In genomic region chr2:188326669-188327301, GRCh38 we compare ENCODE assay signal across 15 cellular contexts. TPM values are rescaled to one million over a fixed set of nuclear protein-coding genes. Genes with fewer than 3 reads are reported as not detected.
DNase-seq lines count a peak whose midpoint lies in the region; ATAC-seq, FAIRE-seq and TF ChIP-seq lines count a peak whose summit lies in the region.
"Had no signal": no experiment of that assay in that cellular context is flagged by ENCODE, and none has a peak within 500 bp of the region (broad histone marks: within the 10 kb centered on the region; RNA-seq: fewer than 3 reads in every experiment).

No MANE protein-coding gene starts in this region.

- CTCF ChIA-PET in A549 (lab: Yijun Ruan, JAX), result interaction anchor here (0.8 to 1.1 kb wide), 2 partner anchors 34 to 185 kb away, joined by 3 read pairs; no protein-coding TSS in a partner anchor
- CTCF ChIA-PET in Calu3 (lab: Charles Lee), result no interaction called here

- no peaks in the 10 kb centered on the region for H3K9me3 ChIP-seq in A549
- H3K9me3 ChIP-seq: heart left ventricle, thyroid gland had no signal

- TF ChIP-seq RAD21 in A549 (conservative IDR thresholded peaks at IDR 0.05 in 1 of 2, IDR thresholded peaks at IDR 0.05 in 1 of 2), result no peak

- no peak overlapping the region for H3K9ac ChIP-seq in KMS-11

- intact Hi-C loops in left colon (cut with DNase I, micrococcal nuclease), result no loop called here
- intact Hi-C loops in Calu3 (cut with micrococcal nuclease; ENCODE audit: unreplicated experiment), result no loop called here
- intact Hi-C loops in activated T-helper 1 cell treated with anti-CD3 and anti-CD28 coated beads, Interleukin-12 subunit alpha, Interleukin-12 subunit beta, Interleukin-2, Interleukin-4 antibody, amounts not matched to agents 30 ng/mL and 10 ng/mL and 1 ng/mL, durations not matched to agents 14 hours and 24 hours and 36 hours (cut with micrococcal nuclease), result no loop called here

- H3K4me1 Mint-ChIP-seq in Calu3 (ENCODE audit: low read depth, unreplicated experiment), result peaks cover 19% of the 10 kb centered on the region
- no peaks in the 10 kb centered on the region for H3K4me1 Mint-ChIP-seq in activated T-helper 1 cell treated with anti-CD3 and anti-CD28 coated beads, Interleukin-12 subunit alpha, Interleukin-12 subunit beta, Interleukin-2, Interleukin-4 antibody, amounts not matched to agents 30 ng/mL and 10 ng/mL and 1 ng/mL, durations not matched to agents 14 hours and 24 hours and 36 hours (ENCODE audit: low read depth)
- H3K4me1 Mint-ChIP-seq: memory B cell, T-helper 17 cell had no signal

- POLR2A ChIA-PET in A549 (lab: Yijun Ruan, JAX), result no interaction called here

- no peaks in the 10 kb centered on the region for H3K9me3 Mint-ChIP-seq in Calu3 (ENCODE audit: low read depth, unreplicated experiment)
- no peaks in the 10 kb centered on the region for H3K9me3 Mint-ChIP-seq in activated T-helper 1 cell treated with anti-CD3 and anti-CD28 coated beads, Interleukin-12 subunit alpha, Interleukin-12 subunit beta, Interleukin-2, Interleukin-4 antibody, amounts not matched to agents 30 ng/mL and 10 ng/mL and 1 ng/mL, durations not matched to agents 14 hours and 24 hours and 36 hours
- H3K9me3 Mint-ChIP-seq: activated naive CD4-positive, alpha-beta T cell treated with anti-CD3 and anti-CD28 coated beads, Interleukin-2, amount 50 U/mL, for 72 hours; memory B cell had no signal

- H2AFZ ChIP-seq in KMS-11 (ENCODE audit: low read depth), result no peak overlapping the region

- WGBS in A549 (ENCODE audit: missing lambda C conversion rate), result 80% methylated on average over 4 of the region's 4 CpGs

- no peaks in the 10 kb centered on the region for H3K36me3 ChIP-seq in KMS-11 (ENCODE audit: insufficient read depth)
- H3K36me3 ChIP-seq: heart left ventricle, thyroid gland had no signal

- H3K27me3 ChIP-seq in KMS-11 (ENCODE audit: insufficient read depth, low read depth), result no peaks in the 10 kb centered on the region
- H3K27me3 ChIP-seq: heart left ventricle, thyroid gland had no signal

- H3K27ac ChIP-seq in A549, result peak overlapping the region in 1 of 2 experiments; percentile 47; a peak in 2 of 6 replicates
- H3K27ac ChIP-seq in KMS-11, result peak overlapping the region; percentile 9; the same call in 1 of the 2 replicates
- H3K27ac ChIP-seq: heart left ventricle, thyroid gland had no signal

- H3K4me3 Mint-ChIP-seq in Calu3 (ENCODE audit: low read depth, unreplicated experiment), result no peak overlapping the region
- no peak overlapping the region for H3K4me3 Mint-ChIP-seq in activated T-helper 1 cell treated with anti-CD3 and anti-CD28 coated beads, Interleukin-12 subunit alpha, Interleukin-12 subunit beta, Interleukin-2, Interleukin-4 antibody, amounts not matched to agents 30 ng/mL and 10 ng/mL and 1 ng/mL, durations not matched to agents 14 hours and 24 hours and 36 hours
- H3K4me3 Mint-ChIP-seq: memory B cell, T-helper 17 cell had no signal

- H3K27ac Mint-ChIP-seq in Calu3 (ENCODE audit: unreplicated experiment), result no peak overlapping the region
- H3K27ac Mint-ChIP-seq in activated T-helper 1 cell treated with anti-CD3 and anti-CD28 coated beads, Interleukin-12 subunit alpha, Interleukin-12 subunit beta, Interleukin-2, Interleukin-4 antibody, amounts not matched to agents 30 ng/mL and 10 ng/mL and 1 ng/mL, durations not matched to agents 14 hours and 24 hours and 36 hours, result no peak overlapping the region
- H3K27ac Mint-ChIP-seq: activated naive CD4-positive, alpha-beta T cell treated with anti-CD3 and anti-CD28 coated beads, Interleukin-2, amount 50 U/mL, for 72 hours; memory B cell; T-helper 17 cell had no signal

- H4K20me1 ChIP-seq in KMS-11 (ENCODE audit: insufficient read depth), result no peaks in the 10 kb centered on the region

- H3K4me2 ChIP-seq in A549, result peak overlapping the region; percentile 24
- peak overlapping the region; percentile 27 for H3K4me2 ChIP-seq in KMS-11

- TF ChIP-seq CTCF in A549 (IDR thresholded peaks at IDR 0.05), result no peak
- TF ChIP-seq CTCF in KMS-11 (conservative IDR thresholded peaks at IDR 0.05; ENCODE audit: low read depth, low read length), result no peak
- no peak for TF ChIP-seq CTCF in Calu3 (IDR thresholded peaks at IDR 0.05; ENCODE audit: unreplicated experiment)

- H3K4me3 ChIP-seq in A549, result no peak overlapping the region
- H3K4me3 ChIP-seq in KMS-11 (IDR thresholded peaks at IDR 0.05; ENCODE audit: insufficient read depth, low read depth, low read length), result no peak overlapping the region
- H3K4me3 ChIP-seq: heart left ventricle, thyroid gland had no signal

- no peaks in the 10 kb centered on the region for H3K79me2 ChIP-seq in KMS-11 (ENCODE audit: insufficient read depth, low read depth)

- no peak for TF ChIP-seq EP300 in A549 (IDR thresholded peaks at IDR 0.05)

- H3K36me3 Mint-ChIP-seq in Calu3 (ENCODE audit: insufficient read depth, unreplicated experiment), result no peaks in the 10 kb centered on the region
- no peaks in the 10 kb centered on the region for H3K36me3 Mint-ChIP-seq in activated T-helper 1 cell treated with anti-CD3 and anti-CD28 coated beads, Interleukin-12 subunit alpha, Interleukin-12 subunit beta, Interleukin-2, Interleukin-4 antibody, amounts not matched to agents 30 ng/mL and 10 ng/mL and 1 ng/mL, durations not matched to agents 14 hours and 24 hours and 36 hours (ENCODE audit: low read depth)
- H3K36me3 Mint-ChIP-seq: activated naive CD4-positive, alpha-beta T cell treated with anti-CD3 and anti-CD28 coated beads, Interleukin-2, amount 50 U/mL, for 72 hours; memory B cell had no signal

- no peak for FAIRE-seq in A549 (lab: Jason Lieb, UNC)

- TF ChIP-seq POLR2A in A549 (IDR thresholded peaks at IDR 0.05; ENCODE audit: low read length), result no peak

- DNase-seq in A549 (ENCODE audit: low read depth in 1 of 2, low spot score in 1 of 2) (peak in 1 of 2 experiments; percentile 22), amniotic epithelial cell (ENCODE audit: low read depth) (peak; percentile 71), left colon (no peak), Calu3 (no peak), AG20443 (ENCODE audit: low spot score) (no peak), putamen (ENCODE audit: low spot score) (no peak)
- no peak for DNase-seq in activated T-helper 1 cell treated with anti-CD3 and anti-CD28 coated beads, Interleukin-12 subunit alpha, Interleukin-12 subunit beta, Interleukin-2, Interleukin-4 antibody, amounts not matched to agents 30 ng/mL and 10 ng/mL and 1 ng/mL, durations not matched to agents 14 hours and 24 hours and 36 hours (ENCODE audit: low spot score)
- DNase-seq: activated CD8-positive, alpha-beta memory T cell treated with anti-CD3 and anti-CD28 coated beads for 24 hours; heart left ventricle; NCI-H1048; T-helper 17 cell; thyroid gland had no signal

- ATAC-seq in A549 (peak; percentile 25 to 56; a peak in 1 of 6 replicates), left colon (peak; percentile 51)
- ATAC-seq: activated naive CD4-positive, alpha-beta T cell treated with anti-CD3 and anti-CD28 coated beads, Interleukin-2, amount 50 U/mL, for 72 hours; T-helper 17 cell had no signal

- H3K4me1 ChIP-seq in A549, result peaks cover 57% of the 10 kb centered on the region
- peaks cover 37% of the 10 kb centered on the region for H3K4me1 ChIP-seq in KMS-11 (ENCODE audit: low read depth, poor library complexity, severe bottlenecking)
- H3K4me1 ChIP-seq: thyroid gland had no signal

- no TSS peak for BruUV-seq in Calu3 (replicated peaks; lab: Mats Ljungman, UMichigan)

- H3K27me3 Mint-ChIP-seq in Calu3 (ENCODE audit: unreplicated experiment), result no peaks in the 10 kb centered on the region
- H3K27me3 Mint-ChIP-seq in activated T-helper 1 cell treated with anti-CD3 and anti-CD28 coated beads, Interleukin-12 subunit alpha, Interleukin-12 subunit beta, Interleukin-2, Interleukin-4 antibody, amounts not matched to agents 30 ng/mL and 10 ng/mL and 1 ng/mL, durations not matched to agents 14 hours and 24 hours and 36 hours (ENCODE audit: insufficient read depth), result no peaks in the 10 kb centered on the region
- H3K27me3 Mint-ChIP-seq: memory B cell, T-helper 17 cell had no signal

TF ChIP-seq in A549, 52 proteins besides CTCF, POLR2A, EP300 and RAD21 (continues in another document):
- no peak for TF ChIP-seq TFCP2L1 (CRISPR knock-in tag; IDR thresholded peaks at IDR 0.05)
- TF ChIP-seq HOXA7 (CRISPR knock-in tag; IDR thresholded peaks at IDR 0.05), result no peak
- no peak for TF ChIP-seq JUNB (IDR thresholded peaks at IDR 0.05)
- no peak for TF ChIP-seq BHLHE40 (IDR thresholded peaks at IDR 0.05; ENCODE audit: low read depth, low read length)
- TF ChIP-seq, protein P1, sequence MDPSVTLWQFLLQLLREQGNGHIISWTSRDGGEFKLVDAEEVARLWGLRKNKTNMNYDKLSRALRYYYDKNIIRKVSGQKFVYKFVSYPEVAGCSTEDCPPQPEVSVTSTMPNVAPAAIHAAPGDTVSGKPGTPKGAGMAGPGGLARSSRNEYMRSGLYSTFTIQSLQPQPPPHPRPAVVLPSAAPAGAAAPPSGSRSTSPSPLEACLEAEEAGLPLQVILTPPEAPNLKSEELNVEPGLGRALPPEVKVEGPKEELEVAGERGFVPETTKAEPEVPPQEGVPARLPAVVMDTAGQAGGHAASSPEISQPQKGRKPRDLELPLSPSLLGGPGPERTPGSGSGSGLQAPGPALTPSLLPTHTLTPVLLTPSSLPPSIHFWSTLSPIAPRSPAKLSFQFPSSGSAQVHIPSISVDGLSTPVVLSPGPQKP (IDR thresholded peaks at IDR 0.05; ENCODE audit: low read depth, low read length), result no peak
- TF ChIP-seq MAFK (IDR thresholded peaks at IDR 0.05; ENCODE audit: partially characterized antibody), result peak; percentile 98

RNA-seq across cellular contexts. Expression of gene GULP1, which starts 35.1 kb away (rescaled TPM):
- polyA plus RNA-seq in A549 (2011; rRNA removed) (80.7 and 89.2 TPM in 2 replicates), A549 (2017; fragmentation: RNase III; extraction: RNeasy Plus Mini Kit Qiagen cat#74134 plus additional on column Dnase treatment) (30.7 to 31.5 TPM (median 31.4 TPM) in 3 replicates)
- polyA plus RNA-seq in A549 (2012; cell fraction: cytosol; rRNA removed), result 17.5 and 19.2 TPM in 2 replicates
- polyA plus RNA-seq in A549 (2012; cell fraction: nucleus; rRNA removed), result 5.3 and 5.9 TPM in 2 replicates
- polyA minus RNA-seq in A549 (2011; rRNA and poly(A)+ RNA removed), result 39.9 and 46.2 TPM in 2 replicates
- total RNA-seq in left colon (1 to 10 TPM; 3.5 to 9.6 TPM), Calu3 (2022) (86.8 and 94.4 TPM in 2 replicates)
- not detected in 2 replicates for total RNA-seq in activated T-helper 1 cell treated with anti-CD3 and anti-CD28 coated beads, Interleukin-12 subunit alpha, Interleukin-12 subunit beta, Interleukin-2, Interleukin-4 antibody, amounts not matched to agents 30 ng/mL and 10 ng/mL and 1 ng/mL, durations not matched to agents 14 hours and 24 hours and 36 hours
- total RNA-seq: activated naive CD4-positive, alpha-beta T cell treated with anti-CD3 and anti-CD28 coated beads, Interleukin-2, amount 50 U/mL, for 72 hours; T-helper 17 cell had no signal
